ENCODE assay signal across 25 cellular contexts in genomic region chrX:41887691-41888090, GRCh38. TPM values are rescaled to one million over a fixed set of nuclear protein-coding genes. Genes with fewer than 3 reads are reported as not detected.
DNase-seq lines count a peak whose midpoint lies in the region; FAIRE-seq and TF ChIP-seq lines count a peak whose summit lies in the region.
"Had no signal": no experiment of that assay in that cellular context is flagged by ENCODE, and none has a peak within 500 bp of the region (broad histone marks: within the 10 kb centered on the region; RNA-seq: fewer than 3 reads in every experiment).

No MANE protein-coding gene starts in this region.

- H4K20me1 ChIP-seq in OCI-LY3 (ENCODE audit: insufficient read depth, low read length) (peaks cover 9% of the 10 kb centered on the region; the same call in 1 of the 2 replicates), endothelial cell of umbilical vein (replicated peaks; ENCODE audit: control insufficient read depth, extremely low read depth, insufficient read depth, low read length) (no peaks in the 10 kb centered on the region)

- peaks cover 52% of the 10 kb centered on the region for H3K4me1 ChIP-seq in OCI-LY3 (ENCODE audit: low read length)
- peaks cover 3% of the 10 kb centered on the region for H3K4me1 ChIP-seq in endothelial cell of umbilical vein (ENCODE audit: control insufficient read depth, extremely low read depth, insufficient read depth, low read length)
- H3K4me1 ChIP-seq: HAP-1, SJCRH30 had no signal

- H2AFZ ChIP-seq in OCI-LY3 (ENCODE audit: low read depth, low read length): no peak overlapping the region
- H2AFZ ChIP-seq in endothelial cell of umbilical vein (ENCODE audit: low read depth, low read length): no peak overlapping the region

- H3K4me3 ChIP-seq in OCI-LY3 (ENCODE audit: low read length): no peak overlapping the region
- H3K4me3 ChIP-seq in endothelial cell of umbilical vein (replicated peaks in 1 of 3; ENCODE audit: insufficient read depth in 1 of 3, low read depth in 1 of 3, low read length in 3 of 3): no peak overlapping the region
- H3K4me3 ChIP-seq: HAP-1, SJCRH30 had no signal

- intact Hi-C loops in endothelial cell of umbilical vein (cut with micrococcal nuclease): no loop called here

- H3K9me1 ChIP-seq in endothelial cell of umbilical vein (replicated peaks; ENCODE audit: control insufficient read depth, extremely low read depth, insufficient read depth, low read length): no peaks in the 10 kb centered on the region

- peaks cover 83% of the 10 kb centered on the region for H3K79me2 ChIP-seq in OCI-LY3 (ENCODE audit: low read length)
- H3K79me2 ChIP-seq in endothelial cell of umbilical vein (ENCODE audit: control insufficient read depth, insufficient read depth, low read length): no peaks in the 10 kb centered on the region

- H3K36me3 ChIP-seq in OCI-LY3 (replicated peaks; ENCODE audit: low read depth, low read length) (peaks cover 10% of the 10 kb centered on the region), endothelial cell of umbilical vein (ENCODE audit: control insufficient read depth in 2 of 2, extremely low read depth in 1 of 2, insufficient read depth in 2 of 2, low read length in 2 of 2) (no peaks in the 10 kb centered on the region)
- H3K36me3 ChIP-seq: HAP-1, SJCRH30 had no signal

- no peak for TF ChIP-seq POLR2A in endothelial cell of umbilical vein (IDR thresholded peaks at IDR 0.05; ENCODE audit: low read depth, low read length)

- POLR2A ChIA-PET in endothelial cell of umbilical vein (lab: Charles Lee): no interaction called here

- CTCF ChIA-PET in endothelial cell of umbilical vein (lab: Charles Lee): no interaction called here

- TF ChIP-seq CTCF in D721Med (IDR thresholded peaks at IDR 0.05; ENCODE audit: insufficient read depth, missing control alignments): no peak
- TF ChIP-seq CTCF in OCI-LY3 (IDR thresholded peaks at IDR 0.05; ENCODE audit: low read depth, low read length): no peak
- TF ChIP-seq CTCF in endothelial cell of umbilical vein (IDR thresholded peaks at IDR 0.05; ENCODE audit: extremely low read depth in 1 of 2, insufficient read depth in 1 of 2, low read depth in 1 of 2, low read length in 2 of 2): no peak
- TF ChIP-seq CTCF in progenitor cell of endocrine pancreas (IDR thresholded peaks at IDR 0.05; ENCODE audit: unreplicated experiment): no peak

- no TSS peak for BruUV-seq in endothelial cell of umbilical vein (replicated peaks; lab: Mats Ljungman, UMichigan)

- H3K27ac ChIP-seq in OCI-LY3 (ENCODE audit: low read length) (0 out of 2 replicates have a peak overlapping the region, but pooled peaks have one; percentile 47), endothelial cell of umbilical vein (ENCODE audit: insufficient read depth, low read depth, low read length) (no peak overlapping the region)
- H3K27ac ChIP-seq: SJCRH30 had no signal

- H3K9ac ChIP-seq in OCI-LY3 (ENCODE audit: low read length): no peak overlapping the region
- no peak overlapping the region for H3K9ac ChIP-seq in endothelial cell of umbilical vein (replicated peaks; ENCODE audit: extremely low read depth, insufficient read depth, low read length)

- H3K27me3 ChIP-seq in OCI-LY3 (ENCODE audit: low read depth, low read length) (no peaks in the 10 kb centered on the region), endothelial cell of umbilical vein (ENCODE audit: control insufficient read depth in 2 of 2, insufficient read depth in 2 of 2, low read length in 2 of 2) (no peaks in the 10 kb centered on the region)
- H3K27me3 ChIP-seq: SJCRH30 had no signal

- H3K27ac Mint-ChIP-seq in activated T-cell treated with anti-CD3 and anti-CD28 coated beads, Interleukin-2, amount 50 U/mL, for 24 hours: peak overlapping the region; percentile 28
- no peak overlapping the region for H3K27ac Mint-ChIP-seq in progenitor cell of endocrine pancreas
- H3K27ac Mint-ChIP-seq: HFFc6 had no signal

- FAIRE-seq in D721Med (lab: Jason Lieb, UNC) (peak; percentile 6), endothelial cell of umbilical vein (lab: Jason Lieb, UNC) (peak; percentile 12)
- FAIRE-seq: G401.6 had no signal

- peaks cover 25% of the 10 kb centered on the region for H3K27me3 Mint-ChIP-seq in activated T-cell treated with anti-CD3 and anti-CD28 coated beads, Interleukin-2, amount 50 U/mL, for 24 hours
- no peaks in the 10 kb centered on the region for H3K27me3 Mint-ChIP-seq in progenitor cell of endocrine pancreas
- H3K27me3 Mint-ChIP-seq: CD4-positive, alpha-beta memory T cell had no signal

- H3K9me3 ChIP-seq in OCI-LY3 (ENCODE audit: insufficient read depth, low read length) (no peaks in the 10 kb centered on the region), endothelial cell of umbilical vein (replicated peaks; ENCODE audit: control insufficient read depth, insufficient read depth, low read length) (no peaks in the 10 kb centered on the region)
- H3K9me3 ChIP-seq: HAP-1, SJCRH30 had no signal

- H3K4me1 Mint-ChIP-seq in activated T-cell treated with anti-CD3 and anti-CD28 coated beads, Interleukin-2, amount 50 U/mL, for 24 hours (ENCODE audit: low read depth): peaks cover 46% of the 10 kb centered on the region
- no peaks in the 10 kb centered on the region for H3K4me1 Mint-ChIP-seq in progenitor cell of endocrine pancreas (ENCODE audit: low read depth)

- H3K4me2 ChIP-seq in OCI-LY3 (ENCODE audit: low read length) (0 out of 2 replicates have a peak overlapping the region, but pooled peaks have one; percentile 57), endothelial cell of umbilical vein (ENCODE audit: insufficient read depth, low read length) (no peak overlapping the region)

- dilution Hi-C loops in endothelial cell of umbilical vein (cut with MboI; ENCODE audit: extremely low pct_ligation_motif_present, low sequenced_read_pairs): no loop called here

- H3K36me3 Mint-ChIP-seq in activated T-cell treated with anti-CD3 and anti-CD28 coated beads, Interleukin-2, amount 50 U/mL, for 24 hours (ENCODE audit: low read depth): peaks cover 20% of the 10 kb centered on the region
- peaks cover 5% of the 10 kb centered on the region for H3K36me3 Mint-ChIP-seq in progenitor cell of endocrine pancreas (ENCODE audit: insufficient read depth)

- peaks cover 4% of the 10 kb centered on the region for H3K9me3 Mint-ChIP-seq in activated T-cell treated with anti-CD3 and anti-CD28 coated beads, Interleukin-2, amount 50 U/mL, for 24 hours
- peaks cover 24% of the 10 kb centered on the region for H3K9me3 Mint-ChIP-seq in progenitor cell of endocrine pancreas (ENCODE audit: low read depth)
- H3K9me3 Mint-ChIP-seq: HFFc6 had no signal

- H3K4me3 Mint-ChIP-seq in activated T-cell treated with anti-CD3 and anti-CD28 coated beads, Interleukin-2, amount 50 U/mL, for 24 hours: no peak overlapping the region
- H3K4me3 Mint-ChIP-seq in progenitor cell of endocrine pancreas (ENCODE audit: low read depth): no peak overlapping the region
- H3K4me3 Mint-ChIP-seq: HFFc6 had no signal

- no peak for DNase-seq in activated T-cell treated with anti-CD3 and anti-CD28 coated beads, Interleukin-2, amount 50 U/mL, for 24 hours
- no peak for DNase-seq in activated T-cell treated with anti-CD3 and anti-CD28 coated beads, Interleukin-2, amount 50 U/mL, for 1 hour
- DNase-seq in D721Med (ENCODE audit: insufficient read length, low spot score) (no peak), endothelial cell of umbilical vein (ENCODE audit: low read depth, low spot score) (no peak), SHP77 treated with DMSO at 0.1 percent for 48 hours (lab: John Stamatoyannopoulos, UW) (no peak), progenitor cell of endocrine pancreas (ENCODE audit: low spot score, unreplicated experiment) (no peak)
- DNase-seq: C1 segment of cervical spinal cord; CD4-positive, alpha-beta memory T cell; COR-L47; GOT3; HFFc6; KBM-7; MV-4-11; NCI-H1105; NCI-H1436 treated with DMSO at 0.1 percent for 48 hours; NCI-H1930; NCI-H2107; NCI-H446; NCI-H524 treated with DMSO at 0.1 percent for 48 hours; NCI-H774; PC-3; SJCRH30 had no signal

TF ChIP-seq in endothelial cell of umbilical vein, 7 proteins besides CTCF, POLR2A, EP300 and RAD21:
- TF ChIP-seq EZH2 (IDR thresholded peaks at IDR 0.05; ENCODE audit: borderline replicate concordance, low read depth, low read length, severe bottlenecking) (no peak), MAX (IDR thresholded peaks at IDR 0.05; ENCODE audit: insufficient read depth, insufficient read length) (no peak)

RNA-seq across cellular contexts. Expression of gene CASK, which starts 35.7 kb away (rescaled TPM):
- total RNA-seq in endothelial cell of umbilical vein: 30.4 and 32.7 TPM in 2 replicates
- 5.7 and 6.4 TPM in 2 replicates for polyA plus RNA-seq in endothelial cell of umbilical vein
- 8.3 and 8.7 TPM in 2 replicates for polyA plus RNA-seq in endothelial cell of umbilical vein (2011; cell fraction: cytosol; rRNA removed)
- 10.5 and 15.5 TPM in 2 replicates for polyA plus RNA-seq in endothelial cell of umbilical vein (2011; cell fraction: nucleus; rRNA removed)
- polyA plus RNA-seq in endothelial cell of umbilical vein (2012): 14.2 and 18.0 TPM in 2 replicates
- polyA minus RNA-seq in endothelial cell of umbilical vein: 21.5 and 27.8 TPM in 2 replicates
- 23.4 TPM for polyA minus RNA-seq in endothelial cell of umbilical vein (2011; cell fraction: cytosol; rRNA and poly(A)+ RNA removed)
- polyA minus RNA-seq in endothelial cell of umbilical vein (2011; cell fraction: nucleus; rRNA and poly(A)+ RNA removed): 37.6 and 43.5 TPM in 2 replicates
- 68.3 and 81.9 TPM in 2 replicates for total RNA-seq in progenitor cell of endocrine pancreas
